In the genomic region with DNA sequence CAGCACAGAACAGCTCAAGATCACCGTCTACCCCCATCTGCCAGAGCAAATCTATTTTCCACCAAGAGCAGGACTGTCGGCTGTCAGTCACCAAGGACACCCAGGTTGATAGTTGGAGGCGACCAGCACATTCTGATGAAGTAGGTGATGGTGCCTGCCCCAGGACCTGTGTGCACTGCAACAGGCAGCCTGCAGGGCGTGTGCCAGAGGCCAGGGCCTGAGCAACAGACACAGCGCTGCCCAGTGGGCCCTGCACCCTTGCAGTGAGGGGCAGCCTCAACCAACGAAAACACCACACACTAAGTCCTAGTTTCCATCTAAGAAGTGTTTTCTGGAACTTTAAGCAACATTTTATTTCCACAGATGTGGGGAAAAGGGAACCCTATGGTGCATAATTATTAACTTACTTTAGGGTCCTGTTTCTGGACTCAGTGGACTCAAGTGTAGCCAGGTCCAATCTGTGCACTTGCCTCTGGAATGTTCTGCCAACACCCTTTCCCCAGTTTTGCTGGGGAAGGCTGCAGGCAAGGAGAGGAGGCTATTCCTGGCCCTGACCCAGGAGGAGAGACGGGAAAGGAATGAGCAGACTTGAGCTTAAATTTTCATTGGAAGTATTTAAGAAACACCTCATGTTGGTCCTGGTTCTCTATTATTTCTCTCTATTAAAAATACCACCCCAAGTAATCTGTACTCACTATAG, we compare ENCODE assay signal across 22 cellular contexts.
A peak's percentile ranks its signal among the peaks of the same experiment; 100 is the strongest.
DNase-seq lines count a peak whose midpoint lies in the region; ATAC-seq, FAIRE-seq and TF ChIP-seq lines count a peak whose summit lies in the region.
"Had no signal": no experiment of that assay in that cellular context is flagged by ENCODE, and none has a peak within 500 bp of the region (broad histone marks: within the 10 kb centered on the region; RNA-seq: fewer than 3 reads in every experiment).

No MANE protein-coding gene starts in this region.

- H3K27ac Mint-ChIP-seq in brain: peak overlapping the region in 3 of 5 experiments; percentile 33 to 71 (median 61)
- H3K27ac Mint-ChIP-seq: activated B cell treated with CpG ODN at 0.5 μM for 24 hours; activated naive CD8-positive, alpha-beta T cell treated with anti-CD3 and anti-CD28 coated beads, Interleukin-2, amount 50 U/mL, for 24 hours; activated T-cell treated with anti-CD3 and anti-CD28 coated beads, Interleukin-2, amount 50 U/mL, for 72 hours; B cell had no signal

- intact Hi-C loops in kidney (cut with DNase I): no loop called here

- in situ Hi-C loops in KBM-7 (cut with MboI; ENCODE audit: low pct_unique_long_range_greater_than_20kb, low sequenced_read_pairs): no loop called here

- peaks cover 3% of the 10 kb centered on the region for H3K27me3 Mint-ChIP-seq in brain

- no peak for TF ChIP-seq CTCF in brain (conservative IDR thresholded peaks at IDR 0.05)
- TF ChIP-seq CTCF in kidney (IDR thresholded peaks at IDR 0.05; ENCODE audit: borderline replicate concordance, extremely low read depth, insufficient read depth): no peak
- TF ChIP-seq CTCF in thoracic aorta (IDR thresholded peaks at IDR 0.05): no peak

- H3K9me3 Mint-ChIP-seq in brain: peaks cover 0 to 7% (median 3%) of the 10 kb centered on the region in 5 experiments

- no peak for ATAC-seq in thoracic aorta (ENCODE audit: insufficient number of reproducible peaks, low FRiP score, low read depth)
- no peak for ATAC-seq in GM21529 (IDR thresholded peaks at IDR 0.05; ENCODE audit: unreplicated experiment)
- ATAC-seq: activated naive CD8-positive, alpha-beta T cell treated with anti-CD3 and anti-CD28 coated beads, Interleukin-2, amount 50 U/mL, for 24 hours; activated T-cell treated with anti-CD3 and anti-CD28 coated beads, Interleukin-2, amount 50 U/mL, for 72 hours; stimulated activated naive CD8-positive, alpha-beta T cell treated with anti-CD3 and anti-CD28 coated beads, Interleukin-15, Interleukin-2, amounts not matched to agents 100 U/mL and 50 U/mL, for 24 hours had no signal

- no peak for FAIRE-seq in kidney (lab: Jason Lieb, UNC)
- FAIRE-seq: H54 had no signal

- H3K36me3 ChIP-seq in kidney (ENCODE audit: control insufficient read depth in 1 of 2, insufficient read depth in 2 of 2, low read length in 2 of 2): no peaks in the 10 kb centered on the region
- no peaks in the 10 kb centered on the region for H3K36me3 ChIP-seq in thoracic aorta
- H3K36me3 ChIP-seq: cardiac muscle cell, left lung, Peyer's patch, upper lobe of left lung had no signal

- H3K27ac ChIP-seq in kidney (ENCODE audit: low read depth in 2 of 2, low read length in 2 of 2): no peak overlapping the region
- H3K27ac ChIP-seq in thoracic aorta: no peak overlapping the region
- H3K27ac ChIP-seq: 22Rv1, cardiac muscle cell, left lung, Peyer's patch, upper lobe of left lung had no signal

- peak; percentile 47 for DNase-seq in activated effector memory CD4-positive, alpha-beta T cell treated with anti-CD3 and anti-CD28 coated beads, Interleukin-2, amount 50 U/mL, for 16 hours
- DNase-seq in activated effector memory CD4-positive, alpha-beta T cell treated with Interleukin-2 at 50 U/mL for 16 hours: no peak
- peak; percentile 48 for DNase-seq in kidney
- DNase-seq in thoracic aorta (ENCODE audit: low spot score): no peak
- DNase-seq in KBM-7: no peak
- no peak for DNase-seq in activated naive CD4-positive, alpha-beta T cell treated with Interleukin-2 at 50 U/mL for 16 hours
- DNase-seq: activated B cell treated with CpG ODN at 0.5 μM for 24 hours, NCI-H1694, NCI-H82 had no signal

- H3K9ac ChIP-seq in kidney (ENCODE audit: low read length in 2 of 2): no peak overlapping the region

- H3K4me3 ChIP-seq in kidney (ENCODE audit: low read length in 2 of 2) (peak overlapping the region in 1 of 2 donors; percentile 53), thoracic aorta (peak overlapping the region; percentile 67)
- H3K4me3 ChIP-seq: cardiac muscle cell, left lung had no signal

- no peaks in the 10 kb centered on the region for H3K27me3 ChIP-seq in thoracic aorta (replicated peaks; ENCODE audit: insufficient read depth)
- H3K27me3 ChIP-seq: cardiac muscle cell, Peyer's patch, upper lobe of left lung had no signal

- H3K4me1 Mint-ChIP-seq in brain: peaks cover 26% of the 10 kb centered on the region

- H3K4me1 ChIP-seq in kidney (ENCODE audit: control insufficient read depth in 1 of 2, insufficient read depth in 1 of 2, low read depth in 1 of 2, low read length in 2 of 2) (peaks cover 0 to 2% of the 10 kb centered on the region in 2 donors), thoracic aorta (ENCODE audit: control insufficient read depth in 1 of 2, low read depth in 2 of 2) (peaks cover 0 to 7% of the 10 kb centered on the region in 2 donors)
- H3K4me1 ChIP-seq: left lung, Peyer's patch had no signal

- H3K36me3 Mint-ChIP-seq in brain: peaks cover 41% of the 10 kb centered on the region
- H3K36me3 Mint-ChIP-seq: IgD-negative memory B cell had no signal

- no peaks in the 10 kb centered on the region for H3K9me3 ChIP-seq in kidney (ENCODE audit: control insufficient read depth in 1 of 2, low read length in 2 of 2)
- peaks cover 2% of the 10 kb centered on the region for H3K9me3 ChIP-seq in thoracic aorta
- H3K9me3 ChIP-seq: left lung, Peyer's patch, upper lobe of left lung had no signal

- no peak overlapping the region for H3K4me3 Mint-ChIP-seq in brain
- H3K4me3 Mint-ChIP-seq: activated B cell treated with CpG ODN at 0.5 μM for 24 hours; activated naive CD8-positive, alpha-beta T cell treated with anti-CD3 and anti-CD28 coated beads, Interleukin-2, amount 50 U/mL, for 24 hours; activated T-cell treated with anti-CD3 and anti-CD28 coated beads, Interleukin-2, amount 50 U/mL, for 72 hours; B cell had no signal

Comparison
In these comparisons a context has a peak if more than half of its experiments do, and no peak if none do; other contexts are left out.
1. DNase-seq: peak in activated effector memory CD4-positive, alpha-beta T cell treated with anti-CD3 and anti-CD28 coated beads, Interleukin-2, amount 50 U/mL, for 16 hours (single experiment) and kidney (single experiment); none in activated effector memory CD4-positive, alpha-beta T cell treated with Interleukin-2 at 50 U/mL for 16 hours (single experiment), thoracic aorta (single experiment), KBM-7 (single experiment) and activated naive CD4-positive, alpha-beta T cell treated with Interleukin-2 at 50 U/mL for 16 hours (single experiment).